Comparison of ENCODE assay signal across 8 cellular contexts in genomic region chr9:9790216-9790872, GRCh38.
DNase-seq lines count a peak whose midpoint lies in the region; ATAC-seq and TF ChIP-seq lines count a peak whose summit lies in the region.

No MANE protein-coding gene starts in this region.

- H3K79me2 ChIP-seq in osteoblast (ENCODE audit: insufficient read depth, low read length), result no peaks in the 10 kb centered on the region

- no peaks in the 10 kb centered on the region for H3K36me3 ChIP-seq in osteoblast (ENCODE audit: insufficient read depth, low read length)
- H3K36me3 ChIP-seq in CD8-positive, alpha-beta T cell (ENCODE audit: insufficient read depth, low read length), result no peaks in the 10 kb centered on the region

- H3K27ac Mint-ChIP-seq in activated CD8-positive, alpha-beta memory T cell treated with anti-CD3 and anti-CD28 coated beads, Interleukin-2, amount 10 ng/mL, durations not matched to agents 7 days and 5 days, result no peak overlapping the region
- no peak overlapping the region for H3K27ac Mint-ChIP-seq in CD8-positive, alpha-beta T cell

- no peaks in the 10 kb centered on the region for H3K36me3 Mint-ChIP-seq in activated CD8-positive, alpha-beta memory T cell treated with anti-CD3 and anti-CD28 coated beads, Interleukin-2, amount 10 ng/mL, durations not matched to agents 7 days and 5 days
- no peaks in the 10 kb centered on the region for H3K36me3 Mint-ChIP-seq in CD8-positive, alpha-beta T cell

- DNase-seq in Daoy (ENCODE audit: low read depth), result peak; percentile 17
- DNase-seq in NCI-H82 treated with DMSO at 0.1 percent for 48 hours (lab: John Stamatoyannopoulos, UW; ENCODE audit: unreplicated experiment), result peak; percentile 26
- DNase-seq in epithelial cell of proximal tubule (ENCODE audit: low read depth), result peak; percentile 18
- no peak for DNase-seq in osteoblast (ENCODE audit: insufficient read length, low spot score, missing footprints)
- no peak for DNase-seq in activated CD8-positive, alpha-beta memory T cell treated with anti-CD3 and anti-CD28 coated beads, Interleukin-2, amount 10 ng/mL, durations not matched to agents 7 days and 5 days
- no peak for DNase-seq in CD8-positive, alpha-beta T cell

- POLR2A ChIA-PET in CD8-positive, alpha-beta T cell (lab: Charles Lee), result no interaction called here

- no peak overlapping the region for H3K27ac ChIP-seq in osteoblast (ENCODE audit: low read depth, low read length)
- H3K27ac ChIP-seq in CD8-positive, alpha-beta T cell (ENCODE audit: low read depth, low read length), result no peak overlapping the region

- no peaks in the 10 kb centered on the region for H3K4me1 Mint-ChIP-seq in activated CD8-positive, alpha-beta memory T cell treated with anti-CD3 and anti-CD28 coated beads, Interleukin-2, amount 10 ng/mL, durations not matched to agents 7 days and 5 days
- H3K4me1 Mint-ChIP-seq in CD8-positive, alpha-beta T cell (ENCODE audit: low read depth), result no peaks in the 10 kb centered on the region

- H3K4me3 ChIP-seq in epithelial cell of proximal tubule (ENCODE audit: low read depth, low read length) (no peak overlapping the region), osteoblast (ENCODE audit: insufficient read depth, low read length) (no peak overlapping the region)
- no peak overlapping the region for H3K4me3 ChIP-seq in CD8-positive, alpha-beta T cell (ENCODE audit: low read depth, low read length)

- no peaks in the 10 kb centered on the region for H3K4me1 ChIP-seq in osteoblast (ENCODE audit: insufficient read depth, low read length)
- H3K4me1 ChIP-seq in CD8-positive, alpha-beta T cell (ENCODE audit: insufficient read depth, low read length), result no peaks in the 10 kb centered on the region

- H3K9me3 ChIP-seq in osteoblast (ENCODE audit: low read depth, low read length), result no peaks in the 10 kb centered on the region
- no peaks in the 10 kb centered on the region for H3K9me3 ChIP-seq in CD8-positive, alpha-beta T cell (ENCODE audit: low read length)

- no peak overlapping the region for H3K4me2 ChIP-seq in osteoblast (ENCODE audit: insufficient read depth, low read length)

- ATAC-seq in GM19397 (IDR thresholded peaks at IDR 0.05; ENCODE audit: unreplicated experiment), result peak; percentile 53
- ATAC-seq in HG03521 (IDR thresholded peaks at IDR 0.05; ENCODE audit: unreplicated experiment), result peak; percentile 52
- ATAC-seq in activated CD8-positive, alpha-beta memory T cell treated with anti-CD3 and anti-CD28 coated beads, Interleukin-2, amount 10 ng/mL, durations not matched to agents 7 days and 5 days, result no peak
- ATAC-seq in CD8-positive, alpha-beta T cell, result no peak

- TF ChIP-seq CTCF in epithelial cell of proximal tubule (conservative IDR thresholded peaks at IDR 0.05; ENCODE audit: low read depth, low read length) (peak; percentile 96), osteoblast (IDR thresholded peaks at IDR 0.05; ENCODE audit: extremely low read depth, low read depth, low read length) (peak; percentile 28)
- no peak for TF ChIP-seq CTCF in CD8-positive, alpha-beta T cell (IDR thresholded peaks at IDR 0.05)

- H4K20me1 ChIP-seq in osteoblast (ENCODE audit: insufficient read depth, low read length), result no peaks in the 10 kb centered on the region

- CTCF ChIA-PET in activated CD8-positive, alpha-beta memory T cell treated with anti-CD3 and anti-CD28 coated beads, Interleukin-2, amount 10 ng/mL, durations not matched to agents 7 days and 5 days (lab: Charles Lee), result no interaction called here
- CTCF ChIA-PET in CD8-positive, alpha-beta T cell (lab: Charles Lee), result interaction anchor here (2.2 kb wide), 1 partner anchor 183 kb away, joined by 8 read pairs; no protein-coding TSS in a partner anchor

- H3K4me3 Mint-ChIP-seq in activated CD8-positive, alpha-beta memory T cell treated with anti-CD3 and anti-CD28 coated beads, Interleukin-2, amount 10 ng/mL, durations not matched to agents 7 days and 5 days, result no peak overlapping the region
- no peak overlapping the region for H3K4me3 Mint-ChIP-seq in CD8-positive, alpha-beta T cell

- intact Hi-C loops in CD8-positive, alpha-beta T cell (cut with DNase I, micrococcal nuclease), result loop anchor here in 1 of 2 experiments (2.0 kb wide), 1 partner anchor 184 kb away; no protein-coding TSS in a partner anchor

- no peak overlapping the region for H2AFZ ChIP-seq in osteoblast (ENCODE audit: low read length)

- H3K27me3 ChIP-seq in osteoblast (ENCODE audit: insufficient read depth, low read length), result no peaks in the 10 kb centered on the region
- H3K27me3 ChIP-seq in CD8-positive, alpha-beta T cell (ENCODE audit: insufficient read depth, low read length), result no peaks in the 10 kb centered on the region

- H3K27me3 Mint-ChIP-seq in activated CD8-positive, alpha-beta memory T cell treated with anti-CD3 and anti-CD28 coated beads, Interleukin-2, amount 10 ng/mL, durations not matched to agents 7 days and 5 days, result no peaks in the 10 kb centered on the region
- H3K27me3 Mint-ChIP-seq in CD8-positive, alpha-beta T cell (ENCODE audit: low read depth), result no peaks in the 10 kb centered on the region

- H3K9me3 Mint-ChIP-seq in activated CD8-positive, alpha-beta memory T cell treated with anti-CD3 and anti-CD28 coated beads, Interleukin-2, amount 10 ng/mL, durations not matched to agents 7 days and 5 days (ENCODE audit: low read depth), result no peaks in the 10 kb centered on the region
- peaks cover 2% of the 10 kb centered on the region for H3K9me3 Mint-ChIP-seq in CD8-positive, alpha-beta T cell

Comparison
In these comparisons a context has a peak if more than half of its experiments do, and no peak if none do; other contexts are left out.
1. DNase-seq: peak in Daoy (single experiment), NCI-H82 treated with DMSO at 0.1 percent for 48 hours (single experiment) and epithelial cell of proximal tubule (single experiment); none in osteoblast (single experiment), activated CD8-positive, alpha-beta memory T cell treated with anti-CD3 and anti-CD28 coated beads, Interleukin-2, amount 10 ng/mL, durations not matched to agents 7 days and 5 days (single experiment) and CD8-positive, alpha-beta T cell (0 of 7).
2. ATAC-seq: peak in GM19397 (single experiment) and HG03521 (single experiment); none in activated CD8-positive, alpha-beta memory T cell treated with anti-CD3 and anti-CD28 coated beads, Interleukin-2, amount 10 ng/mL, durations not matched to agents 7 days and 5 days (single experiment) and CD8-positive, alpha-beta T cell (single experiment).